ENCODE assay signal across 10 cellular contexts in the genomic region with DNA sequence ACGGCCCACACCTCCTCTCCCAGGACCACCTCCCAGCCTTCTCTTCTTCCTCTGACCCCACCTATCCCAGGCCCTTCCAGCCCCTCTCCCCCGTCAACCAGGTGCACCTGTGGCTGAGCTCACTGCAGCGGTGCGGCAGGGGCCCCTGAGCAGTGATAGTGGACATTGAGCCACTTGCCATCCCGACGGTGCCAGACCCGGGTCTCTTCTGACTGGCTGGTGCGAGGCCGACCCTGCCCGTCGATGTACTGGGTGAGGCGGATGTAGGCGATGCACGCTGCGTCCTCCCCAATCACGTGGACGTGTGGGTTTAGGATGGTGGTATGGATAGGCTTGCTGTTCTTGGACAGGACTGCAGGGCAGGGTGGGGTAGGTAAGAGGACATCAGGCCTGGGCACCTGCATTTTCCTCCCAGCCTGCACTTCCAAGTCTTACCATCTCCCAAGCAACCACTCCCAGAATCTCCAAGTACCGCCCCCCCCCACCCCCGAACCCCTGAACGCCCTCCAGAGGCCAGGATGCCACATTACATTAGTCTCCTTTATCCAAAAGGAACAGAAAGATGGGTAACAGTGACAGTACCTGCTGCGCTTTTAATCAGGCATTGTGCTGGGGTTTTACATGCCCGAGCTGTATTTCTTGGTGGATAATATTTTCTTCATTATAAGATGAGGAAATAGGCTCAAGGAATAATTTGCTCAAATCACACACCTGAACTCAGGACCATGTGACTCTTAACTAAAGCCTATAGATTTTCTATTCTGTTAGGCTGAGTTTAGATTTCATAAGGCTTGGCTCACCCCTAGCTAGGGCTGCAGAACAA. TPM values are rescaled to one million over a fixed set of nuclear protein-coding genes. Genes with fewer than 3 reads are reported as not detected.
DNase-seq lines count a peak whose midpoint lies in the region; ATAC-seq and TF ChIP-seq lines count a peak whose summit lies in the region.
"Had no signal": no experiment of that assay in that cellular context is flagged by ENCODE, and none has a peak within 500 bp of the region (broad histone marks: within the 10 kb centered on the region; RNA-seq: fewer than 3 reads in every experiment).

No MANE protein-coding gene starts in this region.

- ATAC-seq in right lobe of liver (no peak), HG02798 (IDR thresholded peaks at IDR 0.05; ENCODE audit: poor library complexity, unreplicated experiment) (no peak), GM18519 (IDR thresholded peaks at IDR 0.05; ENCODE audit: low FRiP score, unreplicated experiment) (no peak)
- no peak for ATAC-seq in stimulated activated naive CD8-positive, alpha-beta T cell treated with anti-CD3 and anti-CD28 coated beads, Interleukin-15, Interleukin-2, amounts not matched to agents 100 U/mL and 50 U/mL, for 24 hours
- ATAC-seq: natural killer cell treated with Interleukin-12 subunit alpha and Interleukin-12 subunit beta and Interleukin-15 and Interleukin-18, amount 100 ng/mL, for 72 hours had no signal

- peak overlapping the region; percentile 79 for H3K9ac ChIP-seq in adipocyte (ENCODE audit: low read length)

- no peak for TF ChIP-seq POLR2A in right lobe of liver (IDR thresholded peaks at IDR 0.05)
- no peak for TF ChIP-seq POLR2A in uterus (IDR thresholded peaks at IDR 0.05)

- 82% methylated on average over 13 of the region's 22 CpGs for WGBS in right lobe of liver (ENCODE audit: insufficient coverage, low coverage, low lambda C conversion rate, missing lambda C conversion rate)

- H3K27ac ChIP-seq in right lobe of liver (peak overlapping the region; percentile 12 to 32 (median 29)), uterus (no peak overlapping the region)

- H3K4me3 ChIP-seq in adipocyte (ENCODE audit: low read length) (no peak overlapping the region), right lobe of liver (no peak overlapping the region), uterus (no peak overlapping the region)
- H3K4me3 ChIP-seq: esophagus squamous epithelium had no signal

- DNase-seq in COLO668 (lab: John Stamatoyannopoulos, UW; ENCODE audit: unreplicated experiment) (peak; percentile 1), HK-2 (ENCODE audit: unreplicated experiment) (peak; percentile 26), adipocyte (ENCODE audit: low read depth) (peak; percentile 20), right lobe of liver (no peak), uterus (no peak)
- DNase-seq in stimulated activated naive CD8-positive, alpha-beta T cell treated with anti-CD3 and anti-CD28 coated beads, Interleukin-15, Interleukin-2, amounts not matched to agents 100 U/mL and 50 U/mL, for 24 hours, result no peak
- DNase-seq: esophagus squamous epithelium had no signal

- H3K4me1 ChIP-seq in adipocyte (ENCODE audit: control insufficient read depth, insufficient read depth, low read length) (peaks cover 24% of the 10 kb centered on the region), right lobe of liver (peaks cover 0 to 43% (median 18%) of the 10 kb centered on the region in 4 donors), uterus (no peaks in the 10 kb centered on the region)

- H3K36me3 ChIP-seq in adipocyte (ENCODE audit: control insufficient read depth, insufficient read depth, low read length, severe bottlenecking), result peaks cover 17% of the 10 kb centered on the region
- peaks cover 0 to 3% (median 0%) of the 10 kb centered on the region in 4 donors for H3K36me3 ChIP-seq in right lobe of liver
- no peaks in the 10 kb centered on the region for H3K36me3 ChIP-seq in uterus

- H3K9me3 ChIP-seq in adipocyte (ENCODE audit: control insufficient read depth, low read length) (no peaks in the 10 kb centered on the region), right lobe of liver (no peaks in the 10 kb centered on the region), uterus (no peaks in the 10 kb centered on the region)
- H3K9me3 ChIP-seq: esophagus squamous epithelium had no signal

- intact Hi-C loops in right lobe of liver (cut with DNase I), result no loop called here
- intact Hi-C loops in uterus (cut with DNase I; ENCODE audit: low total_unique reads), result no loop called here

- H3K27me3 ChIP-seq in adipocyte (replicated peaks; ENCODE audit: control insufficient read depth, insufficient read depth, low read length), result no peaks in the 10 kb centered on the region
- H3K27me3 ChIP-seq in right lobe of liver, result no peaks in the 10 kb centered on the region
- H3K27me3 ChIP-seq in uterus, result no peaks in the 10 kb centered on the region
- H3K27me3 ChIP-seq: esophagus squamous epithelium had no signal

- TF ChIP-seq CTCF in right lobe of liver (IDR thresholded peaks at IDR 0.05) (no peak), uterus (IDR thresholded peaks at IDR 0.05) (no peak)

RNA-seq across cellular contexts. Expression of a gene that starts 3.7 kb away (rescaled TPM):
- total RNA-seq in right lobe of liver, result 10 to 100 TPM in 5 of 6 experiments, 1 to 10 TPM in 1; 9.5 to 14.8 (median 12.2) TPM
- total RNA-seq in uterus, result 10 to 100 TPM in 3 of 4 donors, 1 to 10 TPM in 1; 5.9 to 47.8 (median 14.1) TPM

RNA-seq across cellular contexts. Expression of a gene that starts 29.7 kb away (rescaled TPM):
- total RNA-seq in right lobe of liver (100 to 1,000 TPM in 1 of 6 experiments, 10 to 100 TPM in 5; 52.2 to 107 (median 77.5) TPM), uterus (100 to 1,000 TPM in 2 of 4 donors, 10 to 100 TPM in 2; 61.4 to 112 (median 91.1) TPM)

RNA-seq across cellular contexts. Expression of a gene that starts 33.3 kb away (rescaled TPM):
- total RNA-seq in right lobe of liver (10 to 100 TPM; 13.0 to 25.1 (median 17.4) TPM), uterus (10 to 100 TPM in 2 of 4 donors, 1 to 10 TPM in 2; 7.1 to 15.3 (median 11.0) TPM)

RNA-seq across cellular contexts. Expression of a gene that starts 59.2 kb away (rescaled TPM):
- total RNA-seq in right lobe of liver (10 to 100 TPM in 2 of 6 experiments, 1 to 10 TPM in 4; 8.3 to 10.7 (median 9.4) TPM), uterus (10 to 100 TPM; 17.9 to 79.9 (median 40.0) TPM)

Comparison
In these comparisons a context has a peak if more than half of its experiments do, and no peak if none do; other contexts are left out.
1. DNase-seq: peak in COLO668 (single experiment), HK-2 (single experiment) and adipocyte (single experiment); none in right lobe of liver (0 of 3), uterus (0 of 2) and stimulated activated naive CD8-positive, alpha-beta T cell treated with anti-CD3 and anti-CD28 coated beads, Interleukin-15, Interleukin-2, amounts not matched to agents 100 U/mL and 50 U/mL, for 24 hours (single experiment).
2. H3K27ac ChIP-seq: peak in right lobe of liver (3 of 3); none in uterus (0 of 2).